Comparison of ENCODE assay signal across 1 cellular context in genomic region chr14:89351364-89351957, GRCh38.
TF ChIP-seq lines count a peak whose summit lies in the region.

No MANE protein-coding gene starts in this region.

TF ChIP-seq in HepG2, 621 proteins besides CTCF, POLR2A, EP300 and RAD21 (continued from another document and continues in another):
- TF ChIP-seq ZNF761 (CRISPR knock-in tag; conservative IDR thresholded peaks at IDR 0.05) = no peak
- peak; percentile 75 for TF ChIP-seq PPARG (CRISPR knock-in tag; conservative IDR thresholded peaks at IDR 0.05)
- no peak for TF ChIP-seq ZNF75D (CRISPR knock-in tag; IDR thresholded peaks at IDR 0.05; ENCODE audit: borderline replicate concordance)
- 0 out of 2 replicates have a peak, but pooled peaks have one; percentile 4 for TF ChIP-seq SRF (IDR thresholded peaks at IDR 0.05; ENCODE audit: low read depth, low read length)
- 0 out of 2 replicates have a peak, but pooled peaks have one; percentile 13 for TF ChIP-seq TFDP1 (CRISPR knock-in tag; IDR thresholded peaks at IDR 0.05; ENCODE audit: borderline replicate concordance)
- TF ChIP-seq ZNF503 (CRISPR knock-in tag; IDR thresholded peaks at IDR 0.05) = peak; percentile 96
- no peak for TF ChIP-seq PREB (CRISPR knock-in tag; IDR thresholded peaks at IDR 0.05)
- no peak for TF ChIP-seq EEA1 (CRISPR knock-in tag; IDR thresholded peaks at IDR 0.05; ENCODE audit: borderline replicate concordance)
- peak; percentile 87 for TF ChIP-seq ZBTB7B (CRISPR knock-in tag; IDR thresholded peaks at IDR 0.05)
- peak; percentile 48; the same call in 1 of the 2 replicates for TF ChIP-seq ZNF264 (CRISPR knock-in tag; IDR thresholded peaks at IDR 0.05)
- no peak for TF ChIP-seq ATF3 (CRISPR knock-in tag; IDR thresholded peaks at IDR 0.05)
- peak; percentile 73 for TF ChIP-seq TFE3 (CRISPR knock-in tag; IDR thresholded peaks at IDR 0.05)
- TF ChIP-seq MXD4 (CRISPR knock-in tag; IDR thresholded peaks at IDR 0.05) = peak; percentile 53
- TF ChIP-seq GZF1 (CRISPR knock-in tag; IDR thresholded peaks at IDR 0.05) = no peak
- TF ChIP-seq ZNF646 (CRISPR knock-in tag; IDR thresholded peaks at IDR 0.05) = no peak
- no peak for TF ChIP-seq ZFP36L2 (CRISPR knock-in tag; IDR thresholded peaks at IDR 0.05)
- TF ChIP-seq ARHGAP35 (CRISPR knock-in tag; IDR thresholded peaks at IDR 0.05; ENCODE audit: borderline replicate concordance) = no peak
- 0 out of 2 replicates have a peak, but pooled peaks have one; percentile 51 for TF ChIP-seq ZC3H13 (CRISPR knock-in tag; IDR thresholded peaks at IDR 0.05)
- no peak for TF ChIP-seq PCBP2 (optimal IDR thresholded peaks at IDR 0.05; ENCODE audit: low read depth, low read length, poor library complexity, severe bottlenecking)
- peak; percentile 60; the same call in 1 of the 2 replicates for TF ChIP-seq MEIS1 (CRISPR knock-in tag; IDR thresholded peaks at IDR 0.05; ENCODE audit: borderline replicate concordance)
- peak; percentile 71 for TF ChIP-seq HDAC1 (CRISPR knock-in tag; IDR thresholded peaks at IDR 0.05)
- TF ChIP-seq ZMAT3 (CRISPR knock-in tag; conservative IDR thresholded peaks at IDR 0.05) = peak; percentile 20; the same call in 1 of the 2 replicates
- TF ChIP-seq MAFG (CRISPR knock-in tag; IDR thresholded peaks at IDR 0.05) = no peak
- TF ChIP-seq ESRRA (CRISPR knock-in tag; IDR thresholded peaks at IDR 0.05; ENCODE audit: low read depth) = peak; percentile 59; the same call in 1 of the 2 replicates
- TF ChIP-seq ELF1 (CRISPR knock-in tag; IDR thresholded peaks at IDR 0.05) = peak; percentile 78
- peak; percentile 24 for TF ChIP-seq STAG1 (CRISPR knock-in tag; IDR thresholded peaks at IDR 0.05)
- peak; percentile 90 for TF ChIP-seq SIX1 (CRISPR knock-in tag; IDR thresholded peaks at IDR 0.05; ENCODE audit: borderline replicate concordance)
- no peak for TF ChIP-seq REXO4 (CRISPR knock-in tag; IDR thresholded peaks at IDR 0.05; ENCODE audit: borderline replicate concordance)
- TF ChIP-seq ATF7 (IDR thresholded peaks at IDR 0.05) = no peak
- peak; percentile 70; the same call in 1 of the 2 replicates for TF ChIP-seq ATF7 (CRISPR knock-in tag; IDR thresholded peaks at IDR 0.05)
- TF ChIP-seq AHDC1 (CRISPR knock-in tag; IDR thresholded peaks at IDR 0.05; ENCODE audit: borderline replicate concordance) = peak; percentile 90; the same call in 1 of the 2 replicates
- peak; percentile 96 for TF ChIP-seq HHEX (CRISPR knock-in tag; IDR thresholded peaks at IDR 0.05)
- TF ChIP-seq IRF1 (CRISPR knock-in tag; IDR thresholded peaks at IDR 0.05; ENCODE audit: low read depth) = no peak
- no peak for TF ChIP-seq MAFF (IDR thresholded peaks at IDR 0.05; ENCODE audit: low read depth, low read length)
- TF ChIP-seq MED13 (CRISPR knock-in tag; IDR thresholded peaks at IDR 0.05) = peak; percentile 97; the same call in 1 of the 2 replicates
- TF ChIP-seq SSRP1 (CRISPR knock-in tag; IDR thresholded peaks at IDR 0.05) = no peak
- TF ChIP-seq ZNF414 (CRISPR knock-in tag; IDR thresholded peaks at IDR 0.05) = peak; percentile 36; the same call in 1 of the 2 replicates
- TF ChIP-seq HNRNPL (IDR thresholded peaks at IDR 0.05; ENCODE audit: low read depth, low read length) = 0 out of 2 replicates have a peak, but pooled peaks have one; percentile 55
- no peak for TF ChIP-seq TCF12 (IDR thresholded peaks at IDR 0.05)
- peak; percentile 99 for TF ChIP-seq TCF12 (CRISPR knock-in tag; IDR thresholded peaks at IDR 0.05)
